In the genomic region with DNA sequence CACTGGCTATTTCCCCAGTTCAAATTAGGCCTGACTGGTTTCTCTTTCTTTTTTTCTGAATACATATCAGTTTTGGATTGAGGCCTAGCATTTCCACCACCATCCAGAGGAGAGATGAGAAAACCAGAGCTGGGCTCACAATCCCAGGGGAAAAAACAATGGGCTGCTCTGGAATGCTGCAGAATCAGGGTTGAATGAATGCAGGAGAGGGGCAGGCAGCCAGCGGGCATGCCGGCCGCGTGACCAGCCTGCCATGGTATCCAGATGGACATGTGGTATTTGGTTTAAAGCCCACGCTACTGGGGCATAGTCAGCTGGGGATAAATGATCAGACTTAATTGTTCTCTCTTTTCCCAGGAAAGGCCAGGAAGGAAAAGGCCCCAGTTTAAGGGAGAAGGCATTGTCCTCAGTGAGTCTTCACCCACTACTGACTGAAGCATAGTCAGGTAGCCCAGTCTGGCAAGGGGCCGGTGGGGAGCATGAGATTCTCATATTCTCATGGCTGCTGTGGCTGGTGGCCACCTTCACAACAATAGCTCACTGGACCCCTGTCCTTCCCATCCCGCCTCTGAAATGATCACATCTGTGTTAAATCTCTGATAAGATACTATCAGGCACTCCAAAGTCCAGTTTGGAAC, we compare ENCODE assay signal across 16 cellular contexts. TPM values are rescaled to one million over a fixed set of nuclear protein-coding genes. Genes with fewer than 3 reads are reported as not detected.
DNase-seq lines count a peak whose midpoint lies in the region; ATAC-seq and TF ChIP-seq lines count a peak whose summit lies in the region.
"Had no signal": no experiment of that assay in that cellular context is flagged by ENCODE, and none has a peak within 500 bp of the region (broad histone marks: within the 10 kb centered on the region; RNA-seq: fewer than 3 reads in every experiment).

No MANE protein-coding gene starts in this region.

- TF ChIP-seq CTCF in PC-3 (conservative IDR thresholded peaks at IDR 0.05; ENCODE audit: low read depth, low read length): no peak

- no peak overlapping the region for H2AFZ ChIP-seq in PC-3 (ENCODE audit: low read length)

- H3K27ac ChIP-seq in PC-3 (ENCODE audit: low read length): no peak overlapping the region
- H3K27ac ChIP-seq: adrenal gland, SJCRH30 had no signal

- no peaks in the 10 kb centered on the region for H3K36me3 Mint-ChIP-seq in activated CD4-positive, alpha-beta T cell treated with anti-CD3 and anti-CD28 coated beads, Interleukin-2, amount 10 ng/mL, durations not matched to agents 24 days and 14 days (ENCODE audit: low read depth)
- H3K36me3 Mint-ChIP-seq in naive thymus-derived CD8-positive, alpha-beta T cell: no peaks in the 10 kb centered on the region

- H3K36me3 ChIP-seq in PC-3 (ENCODE audit: low read depth, low read length): no peaks in the 10 kb centered on the region
- H3K36me3 ChIP-seq: adrenal gland, SJCRH30 had no signal

- no peaks in the 10 kb centered on the region for H3K9me3 Mint-ChIP-seq in activated CD4-positive, alpha-beta T cell treated with anti-CD3 and anti-CD28 coated beads, Interleukin-2, amount 10 ng/mL, durations not matched to agents 24 days and 14 days
- H3K9me3 Mint-ChIP-seq in naive thymus-derived CD8-positive, alpha-beta T cell: no peaks in the 10 kb centered on the region

- no peak overlapping the region for H3K9ac ChIP-seq in PC-3 (ENCODE audit: low read length)

- no peak overlapping the region for H3K4me3 ChIP-seq in PC-3 (ENCODE audit: low read length)
- H3K4me3 ChIP-seq: adrenal gland, SJCRH30 had no signal

- no peaks in the 10 kb centered on the region for H4K20me1 ChIP-seq in PC-3 (ENCODE audit: low read length)

- no peak for DNase-seq in activated CD4-positive, alpha-beta T cell treated with anti-CD3 and anti-CD28 coated beads, Interleukin-2, amount 10 ng/mL, durations not matched to agents 24 days and 14 days
- no peak for DNase-seq in activated CD4-positive, alpha-beta T cell treated with anti-CD3 and anti-CD28 coated beads, Interleukin-2, amount 50 U/mL, for 4 hours
- DNase-seq in EH (ENCODE audit: low read depth) (peak; percentile 19), astrocyte of the hippocampus (ENCODE audit: low read depth, low spot score) (peak; percentile 92), PC-3 (no peak), AML-193 (lab: John Stamatoyannopoulos, UW) (no peak), NCI-H2171 treated with DMSO at 0.1 percent for 48 hours (lab: John Stamatoyannopoulos, UW) (no peak)
- DNase-seq in naive thymus-derived CD8-positive, alpha-beta T cell: peak in 1 of 10 donors; percentile 0
- DNase-seq: activated CD4-positive, CD25-positive, alpha-beta regulatory T cell treated with anti-CD3 and anti-CD28 coated beads, Interleukin-2, amount 50 U/mL, for 72 hours; DMS79 treated with DMSO at 0.1 percent for 48 hours; effector CD8-positive, alpha-beta T cell; NCI-H1436 treated with DMSO at 0.1 percent for 48 hours; NCI-H526 treated with DMSO at 0.1 percent for 48 hours; occipital lobe; SJCRH30 had no signal

- peaks cover 3% of the 10 kb centered on the region for H3K27me3 Mint-ChIP-seq in activated CD4-positive, alpha-beta T cell treated with anti-CD3 and anti-CD28 coated beads, Interleukin-2, amount 10 ng/mL, durations not matched to agents 24 days and 14 days
- no peaks in the 10 kb centered on the region for H3K27me3 Mint-ChIP-seq in naive thymus-derived CD8-positive, alpha-beta T cell

- H3K9me3 ChIP-seq in PC-3 (ENCODE audit: low read length): no peaks in the 10 kb centered on the region
- H3K9me3 ChIP-seq: adrenal gland had no signal

- BruUV-seq in PC-3 (replicated peaks; lab: Mats Ljungman, UMichigan): no TSS peak

- CTCF ChIA-PET in PC-3 (lab: Charles Lee): no interaction called here

- H3K27me3 ChIP-seq in PC-3 (ENCODE audit: low read length): no peaks in the 10 kb centered on the region
- H3K27me3 ChIP-seq: adrenal gland, SJCRH30 had no signal

- H3K4me3 Mint-ChIP-seq in activated CD4-positive, alpha-beta T cell treated with anti-CD3 and anti-CD28 coated beads, Interleukin-2, amount 10 ng/mL, durations not matched to agents 24 days and 14 days: peak overlapping the region; percentile 29
- H3K4me3 Mint-ChIP-seq in naive thymus-derived CD8-positive, alpha-beta T cell: peak overlapping the region in 9 of 10 donors; percentile 54 to 83 (median 79)

- H3K4me1 Mint-ChIP-seq in activated CD4-positive, alpha-beta T cell treated with anti-CD3 and anti-CD28 coated beads, Interleukin-2, amount 10 ng/mL, durations not matched to agents 24 days and 14 days: peaks cover 25% of the 10 kb centered on the region
- peaks cover 19 to 44% (median 39%) of the 10 kb centered on the region in 4 donors for H3K4me1 Mint-ChIP-seq in naive thymus-derived CD8-positive, alpha-beta T cell

- no peak for ATAC-seq in naive thymus-derived CD8-positive, alpha-beta T cell
- ATAC-seq in PC-3: no peak

- intact Hi-C loops in activated CD4-positive, alpha-beta T cell treated with anti-CD3 and anti-CD28 coated beads, Interleukin-2, amount 10 ng/mL, durations not matched to agents 24 days and 14 days (cut with micrococcal nuclease): no loop called here
- intact Hi-C loops in PC-3 (cut with micrococcal nuclease): no loop called here

- peak overlapping the region; percentile 84 for H3K27ac Mint-ChIP-seq in activated CD4-positive, alpha-beta T cell treated with anti-CD3 and anti-CD28 coated beads, Interleukin-2, amount 10 ng/mL, durations not matched to agents 24 days and 14 days
- H3K27ac Mint-ChIP-seq in naive thymus-derived CD8-positive, alpha-beta T cell: peak overlapping the region; percentile 84 to 100 (median 96)

- no peaks in the 10 kb centered on the region for H3K9me2 ChIP-seq in PC-3 (replicated peaks; ENCODE audit: low read length)

- H3K4me1 ChIP-seq in PC-3 (ENCODE audit: insufficient read depth, low read length): peaks cover 4% of the 10 kb centered on the region; the same call in 1 of the 2 replicates
- H3K4me1 ChIP-seq: adrenal gland, SJCRH30 had no signal

- H3F3A ChIP-seq in PC-3 (ENCODE audit: low read length, unreplicated experiment): no peaks in the 10 kb centered on the region

- H3K4me2 ChIP-seq in PC-3 (ENCODE audit: low read length): no peak overlapping the region

- POLR2A ChIA-PET in naive thymus-derived CD8-positive, alpha-beta T cell (lab: Charles Lee): interaction anchor here (0.6 to 2.4 kb wide), 6 partner anchors 22 to 38 kb away, joined by 3 to 21 read pairs (median 5); partner anchors contain the start of gene RHOT1
- POLR2A ChIA-PET in PC-3 (lab: Charles Lee; ENCODE audit: unreplicated experiment): no interaction called here

- H3K79me2 ChIP-seq in PC-3 (ENCODE audit: low read length): no peaks in the 10 kb centered on the region

RNA-seq across cellular contexts. Expression of gene RHOT1, which starts 38.7 kb away (rescaled TPM):
- total RNA-seq in activated CD4-positive, alpha-beta T cell treated with anti-CD3 and anti-CD28 coated beads, Interleukin-2, amount 10 ng/mL, durations not matched to agents 24 days and 14 days: 26.7 and 27.8 TPM in 2 replicates
- 10 to 100 TPM; 32.2 to 35.6 TPM for total RNA-seq in naive thymus-derived CD8-positive, alpha-beta T cell
- 10 to 100 TPM; 17.8 to 26.7 (median 24.7) TPM for polyA plus RNA-seq in naive thymus-derived CD8-positive, alpha-beta T cell
- total RNA-seq in PC-3 (2014; rRNA removed): 20.9 and 22.3 TPM in 2 replicates

Comparison
In these comparisons a context has a peak if more than half of its experiments do, and no peak if none do; other contexts are left out.
1. DNase-seq: peak in EH (single experiment) and astrocyte of the hippocampus (single experiment); none in activated CD4-positive, alpha-beta T cell treated with anti-CD3 and anti-CD28 coated beads, Interleukin-2, amount 10 ng/mL, durations not matched to agents 24 days and 14 days (single experiment), activated CD4-positive, alpha-beta T cell treated with anti-CD3 and anti-CD28 coated beads, Interleukin-2, amount 50 U/mL, for 4 hours (0 of 2), PC-3 (single experiment), AML-193 (0 of 2) and NCI-H2171 treated with DMSO at 0.1 percent for 48 hours (single experiment).